8 cellular contexts compared by ENCODE assay signal in the genomic region with DNA sequence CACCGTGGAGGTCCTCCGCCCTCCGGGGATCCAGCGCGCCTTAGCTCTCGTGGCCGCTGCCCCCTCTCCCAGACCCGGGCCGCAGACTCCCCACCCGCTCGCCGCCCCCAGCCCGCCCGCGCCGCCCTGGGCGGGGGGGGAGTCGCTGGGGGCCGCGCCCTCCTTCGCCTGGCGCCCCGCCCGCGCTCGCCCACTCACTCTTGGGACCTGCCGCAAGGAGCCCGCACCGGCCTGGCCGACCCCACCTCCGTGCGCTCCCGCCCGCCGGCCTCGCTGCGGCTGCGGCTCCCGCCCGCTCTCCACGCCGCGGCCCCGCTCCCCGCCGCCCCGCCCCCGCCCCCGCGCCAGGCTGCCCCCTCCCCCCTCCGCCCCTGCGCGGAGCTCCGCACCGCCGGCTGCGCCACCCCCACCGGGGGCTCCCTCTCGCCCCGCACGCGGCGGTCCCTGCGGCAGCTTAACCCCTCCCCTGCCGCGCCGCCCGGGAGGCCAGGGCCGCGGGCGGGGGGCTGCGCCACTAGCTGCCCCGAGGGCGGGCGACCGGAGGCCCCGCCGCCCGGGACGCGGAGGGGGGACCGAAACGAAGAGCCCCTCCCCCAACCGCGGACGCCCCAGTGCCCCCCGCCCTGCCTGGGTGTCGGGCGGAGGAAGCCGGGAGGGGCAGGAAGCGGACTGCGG. TPM values are rescaled to one million over a fixed set of nuclear protein-coding genes. Genes with fewer than 3 reads are reported as not detected.
A peak's percentile ranks its signal among the peaks of the same experiment; 100 is the strongest.
DNase-seq lines count a peak whose midpoint lies in the region; ATAC-seq and TF ChIP-seq lines count a peak whose summit lies in the region.

No MANE protein-coding gene starts in this region.

- H3K9me3 ChIP-seq in ascending aorta (no peaks in the 10 kb centered on the region), right lobe of liver (no peaks in the 10 kb centered on the region), tibial nerve (no peaks in the 10 kb centered on the region)

- peaks cover 9% of the 10 kb centered on the region for H3K27me3 Mint-ChIP-seq in activated T-cell treated with anti-CD3 and anti-CD28 coated beads, Interleukin-2, amount 50 U/mL, for 72 hours (ENCODE audit: low read depth)

- ATAC-seq in activated T-cell treated with anti-CD3 and anti-CD28 coated beads, Interleukin-2, amount 50 U/mL, for 72 hours (replicated peaks in 1 of 2) = peak; percentile 2
- ATAC-seq in right lobe of liver = no peak

- TF ChIP-seq POLR2A in right lobe of liver (IDR thresholded peaks at IDR 0.05) (no peak), tibial nerve (IDR thresholded peaks at IDR 0.05) (no peak)

- DNase-seq in activated T-cell treated with anti-CD3 and anti-CD28 coated beads, Interleukin-2, amount 50 U/mL, for 72 hours = peak; percentile 42 to 46
- no peak for DNase-seq in activated T-cell treated with anti-CD3 and anti-CD28 coated beads for 4 hours
- DNase-seq in ascending aorta (ENCODE audit: low spot score in 2 of 2) = no peak
- peak in 1 of 3 donors; percentile 38 for DNase-seq in right lobe of liver
- DNase-seq in tibial nerve (ENCODE audit: low spot score in 2 of 2) = no peak
- no peak for DNase-seq in head of caudate nucleus
- DNase-seq in A172 (ENCODE audit: low spot score) = no peak
- no peak for DNase-seq in HPDE6-E6E7 (ENCODE audit: extremely low spot score)

- peak overlapping the region; percentile 86 to 89 for H3K4me3 ChIP-seq in ascending aorta
- H3K4me3 ChIP-seq in right lobe of liver = peak overlapping the region; percentile 46 to 59 (median 53)
- peak overlapping the region; percentile 35 to 72 (median 56) for H3K4me3 ChIP-seq in tibial nerve

- no peaks in the 10 kb centered on the region for H3K9me3 Mint-ChIP-seq in activated T-cell treated with anti-CD3 and anti-CD28 coated beads, Interleukin-2, amount 50 U/mL, for 72 hours

- H3K27ac ChIP-seq in ascending aorta (peak overlapping the region; percentile 98), right lobe of liver (peak overlapping the region in 2 of 3 donors; percentile 66 to 76), tibial nerve (peak overlapping the region; percentile 61 to 93 (median 87))

- TF ChIP-seq CTCF in ascending aorta (IDR thresholded peaks at IDR 0.05) = no peak
- TF ChIP-seq CTCF in right lobe of liver (IDR thresholded peaks at IDR 0.05) = no peak
- no peak for TF ChIP-seq CTCF in tibial nerve (IDR thresholded peaks at IDR 0.05)

- peaks cover 4 to 11% of the 10 kb centered on the region in 2 donors for H3K4me1 ChIP-seq in ascending aorta
- H3K4me1 ChIP-seq in right lobe of liver = peaks cover 0 to 23% (median 5%) of the 10 kb centered on the region in 4 donors
- peaks cover 0 to 52% (median 34%) of the 10 kb centered on the region in 4 donors for H3K4me1 ChIP-seq in tibial nerve

- no peaks in the 10 kb centered on the region for H3K27me3 ChIP-seq in ascending aorta
- H3K27me3 ChIP-seq in right lobe of liver = peaks cover 0 to 5% of the 10 kb centered on the region in 2 donors
- H3K27me3 ChIP-seq in tibial nerve = peaks cover 0 to 37% of the 10 kb centered on the region in 2 donors

- WGBS in right lobe of liver (ENCODE audit: insufficient coverage, low coverage, low lambda C conversion rate, missing lambda C conversion rate) = 0% methylated on average over 10 of the region's 92 CpGs
- 0 to 1% methylated on average over 16 to 37 of the region's 92 CpGs for WGBS in tibial nerve, 2 donors

- peaks cover 0 to 1% of the 10 kb centered on the region in 2 donors for H3K36me3 Mint-ChIP-seq in activated T-cell treated with anti-CD3 and anti-CD28 coated beads, Interleukin-2, amount 50 U/mL, for 72 hours (ENCODE audit: insufficient read depth in 2 of 2)

- peaks cover 0 to 3% of the 10 kb centered on the region in 2 donors for H3K36me3 ChIP-seq in ascending aorta
- no peaks in the 10 kb centered on the region for H3K36me3 ChIP-seq in right lobe of liver
- H3K36me3 ChIP-seq in tibial nerve = peaks cover 0 to 7% (median 0%) of the 10 kb centered on the region in 3 donors

- no peak overlapping the region for H3K27ac Mint-ChIP-seq in activated T-cell treated with anti-CD3 and anti-CD28 coated beads, Interleukin-2, amount 50 U/mL, for 72 hours

- intact Hi-C loops in ascending aorta (cut with DNase I) (no loop called here), right lobe of liver (cut with DNase I) (no loop called here), head of caudate nucleus (cut with DNase I) (no loop called here)

- no peak for TF ChIP-seq EP300 in tibial nerve (IDR thresholded peaks at IDR 0.05)

- peak overlapping the region; percentile 96 to 97 for H3K4me3 Mint-ChIP-seq in activated T-cell treated with anti-CD3 and anti-CD28 coated beads, Interleukin-2, amount 50 U/mL, for 72 hours

- H3K4me1 Mint-ChIP-seq in activated T-cell treated with anti-CD3 and anti-CD28 coated beads, Interleukin-2, amount 50 U/mL, for 72 hours (ENCODE audit: low read depth) = peaks cover 29% of the 10 kb centered on the region

RNA-seq across cellular contexts. Expression of gene RASGRP2, which starts 0.7 kb away (rescaled TPM):
- 10 to 100 TPM; 18.8 to 27.9 TPM for total RNA-seq in activated T-cell treated with anti-CD3 and anti-CD28 coated beads, Interleukin-2, amount 50 U/mL, for 72 hours
- 44.2 TPM for total RNA-seq in ascending aorta
- total RNA-seq in right lobe of liver = 1 to 10 TPM; 1.6 to 8.1 (median 3.2) TPM
- 10 to 100 TPM; 35.4 to 87.0 (median 59.0) TPM for total RNA-seq in tibial nerve
- 0.07 and 2.1 TPM in 2 replicates for total RNA-seq in A172 (2014; rRNA removed; shearing (Covaris generic))

RNA-seq across cellular contexts. Expression of gene PYGM, which starts 15.1 kb away (rescaled TPM):
- total RNA-seq in activated T-cell treated with anti-CD3 and anti-CD28 coated beads, Interleukin-2, amount 50 U/mL, for 72 hours = 1 to 10 TPM; 4.0 to 4.5 TPM
- total RNA-seq in ascending aorta = 13.9 TPM
- 1 to 10 TPM in 1 of 6 experiments, under 1 TPM in 5; 0.24 to 1.4 (median 0.47) TPM for total RNA-seq in right lobe of liver
- 10 to 100 TPM in 2 of 4 donors, 1 to 10 TPM in 2; 2.1 to 18.6 (median 9.9) TPM for total RNA-seq in tibial nerve
- 0.12 TPM in 1 of 2 replicates, not detected in the other for total RNA-seq in A172 (2014; rRNA removed; shearing (Covaris generic))

RNA-seq across cellular contexts. Expression of gene NRXN2, which starts 21.7 kb away (rescaled TPM):
- under 1 TPM; 0.37 to 0.55 TPM for total RNA-seq in activated T-cell treated with anti-CD3 and anti-CD28 coated beads, Interleukin-2, amount 50 U/mL, for 72 hours
- total RNA-seq in ascending aorta (26.0 TPM), right lobe of liver (1 to 10 TPM; 1.6 to 7.7 (median 2.3) TPM), tibial nerve (10 to 100 TPM in 2 of 4 donors, 1 to 10 TPM in 2; 1.7 to 25.5 (median 8.7) TPM)
- total RNA-seq in A172 (2014; rRNA removed; shearing (Covaris generic)) = 0.05 and 0.14 TPM in 2 replicates

RNA-seq across cellular contexts. Expression of gene SF1, which starts 33.7 kb away (rescaled TPM):
- total RNA-seq in activated T-cell treated with anti-CD3 and anti-CD28 coated beads, Interleukin-2, amount 50 U/mL, for 72 hours = 100 to 1,000 TPM; 332 to 337 TPM
- 332 TPM for total RNA-seq in ascending aorta
- 100 to 1,000 TPM in 5 of 6 experiments, 10 to 100 TPM in 1; 92.7 to 164 (median 141) TPM for total RNA-seq in right lobe of liver
- 100 to 1,000 TPM; 368 to 416 (median 372) TPM for total RNA-seq in tibial nerve
- 61.8 and 149 TPM in 2 replicates for total RNA-seq in A172 (2014; rRNA removed; shearing (Covaris generic))

RNA-seq across cellular contexts. Expression of gene MAP4K2, which starts 58.3 kb away (rescaled TPM):
- 10 to 100 TPM; 74.7 to 84.5 TPM for total RNA-seq in activated T-cell treated with anti-CD3 and anti-CD28 coated beads, Interleukin-2, amount 50 U/mL, for 72 hours
- total RNA-seq in ascending aorta = 34.0 TPM
- total RNA-seq in right lobe of liver = 10 to 100 TPM in 1 of 6 experiments, 1 to 10 TPM in 5; 3.4 to 14.7 (median 4.8) TPM
- 10 to 100 TPM; 10.6 to 22.2 (median 13.5) TPM for total RNA-seq in tibial nerve
- total RNA-seq in A172 (2014; rRNA removed; shearing (Covaris generic)) = 30.8 and 40.5 TPM in 2 replicates

Comparison
In these comparisons a context has a peak if more than half of its experiments do, and no peak if none do; other contexts are left out.
1. DNase-seq: peak in activated T-cell treated with anti-CD3 and anti-CD28 coated beads, Interleukin-2, amount 50 U/mL, for 72 hours (2 of 2); none in activated T-cell treated with anti-CD3 and anti-CD28 coated beads for 4 hours (single experiment), ascending aorta (0 of 2), tibial nerve (0 of 2), head of caudate nucleus (0 of 42), A172 (single experiment) and HPDE6-E6E7 (single experiment).
2. ATAC-seq: peak in activated T-cell treated with anti-CD3 and anti-CD28 coated beads, Interleukin-2, amount 50 U/mL, for 72 hours (2 of 2); none in right lobe of liver (0 of 4).
3. Peak in every context shown above with its lines, with median percentiles within 50 percentile points of each other: H3K27ac ChIP-seq and H3K4me3 ChIP-seq.